Comparison of ENCODE assay signal across 1 cellular context in genomic region chr2:42486145-42486906, GRCh38.
TF ChIP-seq lines count a peak whose summit lies in the region.

No MANE protein-coding gene starts in this region.

TF ChIP-seq in HepG2, 621 proteins besides CTCF, POLR2A, EP300 and RAD21 (continued from another document):
- TF ChIP-seq HIC2 (CRISPR knock-in tag; IDR thresholded peaks at IDR 0.05; ENCODE audit: low read depth) (peak; percentile 41; the same call in 1 of the 2 replicates), TBX2 (CRISPR knock-in tag; IDR thresholded peaks at IDR 0.05; ENCODE audit: borderline replicate concordance) (peak; percentile 75; the same call in 1 of the 2 replicates), ZNF275 (CRISPR knock-in tag; IDR thresholded peaks at IDR 0.05; ENCODE audit: borderline replicate concordance) (no peak), ZFP37 (CRISPR knock-in tag; IDR thresholded peaks at IDR 0.05; ENCODE audit: borderline replicate concordance) (no peak), MXI1 (IDR thresholded peaks at IDR 0.05; ENCODE audit: borderline replicate concordance, low read depth, low read length) (peak; percentile 23; the same call in 1 of the 3 replicates), ZNF317 (CRISPR knock-in tag; IDR thresholded peaks at IDR 0.05) (peak; percentile 41; the same call in 1 of the 2 replicates), DPF2 (CRISPR knock-in tag; IDR thresholded peaks at IDR 0.05; ENCODE audit: borderline replicate concordance, low read depth) (peak; percentile 47; the same call in 1 of the 2 replicates), HMGA1 (CRISPR knock-in tag; conservative IDR thresholded peaks at IDR 0.05) (no peak), ZSCAN29 (CRISPR knock-in tag; conservative IDR thresholded peaks at IDR 0.05) (0 out of 2 replicates have a peak, but pooled peaks have one; percentile 8), TSC22D2 (CRISPR knock-in tag; IDR thresholded peaks at IDR 0.05; ENCODE audit: borderline replicate concordance) (no peak), SMAD3 (CRISPR knock-in tag; IDR thresholded peaks at IDR 0.05) (no peak), RARA (CRISPR knock-in tag; IDR thresholded peaks at IDR 0.05) (peak; percentile 51), NPAS2 (CRISPR knock-in tag; IDR thresholded peaks at IDR 0.05; ENCODE audit: borderline replicate concordance) (no peak), ZMAT3 (CRISPR knock-in tag; conservative IDR thresholded peaks at IDR 0.05) (peak; percentile 42; the same call in 1 of the 2 replicates), SOX5 (CRISPR knock-in tag; IDR thresholded peaks at IDR 0.05; ENCODE audit: borderline replicate concordance) (peak; percentile 64), ZNF274 (CRISPR knock-in tag; IDR thresholded peaks at IDR 0.05) (0 out of 2 replicates have a peak, but pooled peaks have one; percentile 76), PHF21A (CRISPR knock-in tag; IDR thresholded peaks at IDR 0.05) (0 out of 2 replicates have a peak, but pooled peaks have one; percentile 21), RXRB (CRISPR knock-in tag; IDR thresholded peaks at IDR 0.05; ENCODE audit: borderline replicate concordance) (peak; percentile 50; the same call in 1 of the 2 replicates), ATF1 (CRISPR knock-in tag; IDR thresholded peaks at IDR 0.05) (0 out of 2 replicates have a peak, but pooled peaks have one; percentile 48), PCBP1 (IDR thresholded peaks at IDR 0.05; ENCODE audit: borderline replicate concordance, low read depth, low read length) (no peak), ZHX1 (CRISPR knock-in tag; IDR thresholded peaks at IDR 0.05; ENCODE audit: low read depth) (0 out of 2 replicates have a peak, but pooled peaks have one; percentile 23), ZNF670 (CRISPR knock-in tag; IDR thresholded peaks at IDR 0.05; ENCODE audit: borderline replicate concordance) (no peak), PPARG (CRISPR knock-in tag; conservative IDR thresholded peaks at IDR 0.05) (0 out of 2 replicates have a peak, but pooled peaks have one; percentile 12), ZNF282 (IDR thresholded peaks at IDR 0.05; ENCODE audit: partially characterized antibody) (no peak), ZFX (CRISPR knock-in tag; IDR thresholded peaks at IDR 0.05; ENCODE audit: low read depth) (peak; percentile 55; the same call in 1 of the 2 replicates), ZNF772 (CRISPR knock-in tag; IDR thresholded peaks at IDR 0.05) (0 out of 2 replicates have a peak, but pooled peaks have one; percentile 39), CEBPZ (IDR thresholded peaks at IDR 0.05; ENCODE audit: low read length) (no peak), HNF4A (CRISPR knock-in tag; IDR thresholded peaks at IDR 0.05) (peak; percentile 75), FOXA1 (IDR thresholded peaks at IDR 0.05) (no peak), FOXA1 (CRISPR knock-in tag; IDR thresholded peaks at IDR 0.05) (0 out of 2 replicates have a peak, but pooled peaks have one; percentile 6), ZNF407 (CRISPR knock-in tag; IDR thresholded peaks at IDR 0.05; ENCODE audit: not compliant biosample characterization) (peak; percentile 24), SAP130 (CRISPR knock-in tag; IDR thresholded peaks at IDR 0.05; ENCODE audit: low read depth) (peak; percentile 83), ZBED4 (CRISPR knock-in tag; IDR thresholded peaks at IDR 0.05; ENCODE audit: borderline replicate concordance) (peak; percentile 32; the same call in 1 of the 2 replicates), ZFP36L2 (CRISPR knock-in tag; IDR thresholded peaks at IDR 0.05) (no peak), KLF6 (CRISPR knock-in tag; IDR thresholded peaks at IDR 0.05) (no peak)
